In genomic region chr1:242886137-242886536, GRCh38 we compare ENCODE assay signal across 12 cellular contexts.
DNase-seq lines count a peak whose midpoint lies in the region; ATAC-seq lines count a peak whose summit lies in the region.
"Had no signal": no experiment of that assay in that cellular context is flagged by ENCODE, and none has a peak within 500 bp of the region (broad histone marks: within the 10 kb centered on the region; RNA-seq: fewer than 3 reads in every experiment).

No MANE protein-coding gene starts in this region.

- intact Hi-C loops in Right ventricle myocardium inferior (cut with DNase I): no loop called here

- peak; percentile 97 for ATAC-seq in GM18907 (IDR thresholded peaks at IDR 0.05; ENCODE audit: unreplicated experiment)
- peak; percentile 97 for ATAC-seq in GM21619 (IDR thresholded peaks at IDR 0.05; ENCODE audit: unreplicated experiment)
- peak; percentile 97 for ATAC-seq in HG03139 (IDR thresholded peaks at IDR 0.05; ENCODE audit: unreplicated experiment)
- ATAC-seq in left lobe of liver: peak; percentile 89
- ATAC-seq in Right ventricle myocardium inferior: no peak
- ATAC-seq: right cardiac atrium had no signal

- DNase-seq in left lobe of liver (ENCODE audit: low spot score): no peak
- no peak for DNase-seq in DMS79 (lab: John Stamatoyannopoulos, UW)
- DNase-seq in Right ventricle myocardium inferior (ENCODE audit: missing footprints): no peak
- no peak for DNase-seq in DMS 273 treated with DMSO at 0.1 percent for 48 hours (lab: John Stamatoyannopoulos, UW)
- DNase-seq in NCI-H1417 treated with DMSO at 0.1 percent for 48 hours (lab: John Stamatoyannopoulos, UW): no peak
- DNase-seq: islet precursor cell, naive B cell, NCI-H446 treated with DMSO at 0.1 percent for 48 hours, right cardiac atrium had no signal
